In the genomic region with DNA sequence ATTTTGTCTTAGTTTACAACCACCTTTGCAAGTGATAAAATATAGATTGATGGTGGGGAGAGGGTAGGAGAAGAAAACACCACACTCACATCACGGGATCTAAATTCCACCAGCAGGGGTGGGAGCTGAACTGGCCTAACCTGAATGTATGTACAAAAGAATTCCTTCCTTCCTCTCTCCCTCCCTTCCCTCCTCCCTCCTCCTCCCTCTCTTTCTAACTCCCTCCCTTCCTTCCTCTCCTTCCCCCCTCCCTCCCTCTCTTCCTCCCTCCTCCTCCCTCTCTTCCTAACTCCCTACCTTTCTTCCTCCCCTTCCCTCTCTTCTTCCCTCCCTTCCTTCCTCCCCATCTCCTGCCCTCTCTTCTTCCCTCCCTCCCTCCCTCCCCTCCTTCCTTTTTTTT, we compare ENCODE assay signal across 21 cellular contexts.
"Had no signal": no experiment of that assay in that cellular context is flagged by ENCODE, and none has a peak within 500 bp of the region (broad histone marks: within the 10 kb centered on the region; RNA-seq: fewer than 3 reads in every experiment).

No MANE protein-coding gene starts in this region.

- H3K4me3 ChIP-seq: hepatocyte, left lung, neural progenitor cell, suprapubic skin had no signal

- H3K27me3 Mint-ChIP-seq: activated B cell treated with CpG ODN at 0.5 μM for 24 hours; activated CD4-positive, alpha-beta memory T cell treated with anti-CD3 and anti-CD28 coated beads for 36 hours; activated naive CD8-positive, alpha-beta T cell treated with anti-CD3 and anti-CD28 coated beads for 36 hours; activated T-helper 17 cell treated with anti-CD3 and anti-CD28 coated beads, Interleukin-2, amount 50 U/mL, for 72 hours; stimulated activated naive CD8-positive, alpha-beta T cell treated with anti-CD3 and anti-CD28 coated beads, Interleukin-15, Interleukin-2, amounts not matched to agents 100 ng/mL and 50 ng/mL, for 24 hours had no signal

- H3K36me3 Mint-ChIP-seq: activated CD4-positive, alpha-beta memory T cell treated with anti-CD3 and anti-CD28 coated beads for 36 hours; activated naive CD8-positive, alpha-beta T cell treated with anti-CD3 and anti-CD28 coated beads for 36 hours; naive B cell; neural progenitor cell had no signal

- H3K36me3 ChIP-seq: left lung, neural progenitor cell, suprapubic skin had no signal

- H3K27ac ChIP-seq: hepatocyte, left lung, neural progenitor cell, suprapubic skin had no signal

- H3K27ac Mint-ChIP-seq: activated B cell treated with CpG ODN at 0.5 μM for 24 hours; activated CD4-positive, alpha-beta memory T cell treated with anti-CD3 and anti-CD28 coated beads for 36 hours; activated naive CD8-positive, alpha-beta T cell treated with anti-CD3 and anti-CD28 coated beads for 36 hours; activated T-helper 17 cell treated with anti-CD3 and anti-CD28 coated beads, Interleukin-2, amount 50 U/mL, for 72 hours; progenitor cell of endocrine pancreas; stimulated activated naive CD8-positive, alpha-beta T cell treated with anti-CD3 and anti-CD28 coated beads, Interleukin-15, Interleukin-2, amounts not matched to agents 100 ng/mL and 50 ng/mL, for 24 hours; T-helper 2 cell treated with Interferon-gamma antibody and Interleukin-4, amounts not matched to agents 5 μg/mL and 100 μg/mL, for 36 hours had no signal

- H3K9me3 Mint-ChIP-seq: activated B cell treated with CpG ODN at 0.5 μM for 24 hours; activated CD4-positive, alpha-beta memory T cell treated with anti-CD3 and anti-CD28 coated beads for 36 hours; activated naive CD8-positive, alpha-beta T cell treated with anti-CD3 and anti-CD28 coated beads for 36 hours; activated T-helper 17 cell treated with anti-CD3 and anti-CD28 coated beads, Interleukin-2, amount 50 U/mL, for 72 hours; naive B cell; neural progenitor cell; stimulated activated naive CD8-positive, alpha-beta T cell treated with anti-CD3 and anti-CD28 coated beads, Interleukin-15, Interleukin-2, amounts not matched to agents 100 ng/mL and 50 ng/mL, for 24 hours; T-helper 2 cell treated with Interferon-gamma antibody and Interleukin-4, amounts not matched to agents 5 μg/mL and 100 μg/mL, for 36 hours had no signal

- DNase-seq: activated B cell treated with CpG ODN at 0.5 μM for 24 hours; activated CD4-positive, alpha-beta memory T cell treated with anti-CD3 and anti-CD28 coated beads for 36 hours; activated CD4-positive, alpha-beta T cell treated with anti-CD3 and anti-CD28 coated beads for 4 hours; activated naive CD4-positive, alpha-beta T cell; activated naive CD8-positive, alpha-beta T cell treated with anti-CD3 and anti-CD28 coated beads for 36 hours; activated T-cell treated with anti-CD3 and anti-CD28 coated beads, Interleukin-2, amount 50 U/mL, for 1 hour; amniotic stem cell; dermis blood vessel endothelial cell; effector memory CD4-positive, alpha-beta T cell; kidney; left lung; mammary epithelial cell; naive B cell; stimulated activated CD4-positive, alpha-beta T cell treated with anti-CD3 and anti-CD28 coated beads, Interleukin-2, amount 100 ng/mL, for 24 hours had no signal

- H3K4me3 Mint-ChIP-seq: activated B cell treated with CpG ODN at 0.5 μM for 24 hours; activated CD4-positive, alpha-beta memory T cell treated with anti-CD3 and anti-CD28 coated beads for 36 hours; activated naive CD8-positive, alpha-beta T cell treated with anti-CD3 and anti-CD28 coated beads for 36 hours; activated T-helper 17 cell treated with anti-CD3 and anti-CD28 coated beads, Interleukin-2, amount 50 U/mL, for 72 hours; naive B cell; neural progenitor cell; stimulated activated naive CD8-positive, alpha-beta T cell treated with anti-CD3 and anti-CD28 coated beads, Interleukin-15, Interleukin-2, amounts not matched to agents 100 ng/mL and 50 ng/mL, for 24 hours; T-helper 2 cell treated with Interferon-gamma antibody and Interleukin-4, amounts not matched to agents 5 μg/mL and 100 μg/mL, for 36 hours had no signal

- H3K9me3 ChIP-seq: left lung, suprapubic skin had no signal
